ENCODE assay signal across 8 cellular contexts in the genomic region with DNA sequence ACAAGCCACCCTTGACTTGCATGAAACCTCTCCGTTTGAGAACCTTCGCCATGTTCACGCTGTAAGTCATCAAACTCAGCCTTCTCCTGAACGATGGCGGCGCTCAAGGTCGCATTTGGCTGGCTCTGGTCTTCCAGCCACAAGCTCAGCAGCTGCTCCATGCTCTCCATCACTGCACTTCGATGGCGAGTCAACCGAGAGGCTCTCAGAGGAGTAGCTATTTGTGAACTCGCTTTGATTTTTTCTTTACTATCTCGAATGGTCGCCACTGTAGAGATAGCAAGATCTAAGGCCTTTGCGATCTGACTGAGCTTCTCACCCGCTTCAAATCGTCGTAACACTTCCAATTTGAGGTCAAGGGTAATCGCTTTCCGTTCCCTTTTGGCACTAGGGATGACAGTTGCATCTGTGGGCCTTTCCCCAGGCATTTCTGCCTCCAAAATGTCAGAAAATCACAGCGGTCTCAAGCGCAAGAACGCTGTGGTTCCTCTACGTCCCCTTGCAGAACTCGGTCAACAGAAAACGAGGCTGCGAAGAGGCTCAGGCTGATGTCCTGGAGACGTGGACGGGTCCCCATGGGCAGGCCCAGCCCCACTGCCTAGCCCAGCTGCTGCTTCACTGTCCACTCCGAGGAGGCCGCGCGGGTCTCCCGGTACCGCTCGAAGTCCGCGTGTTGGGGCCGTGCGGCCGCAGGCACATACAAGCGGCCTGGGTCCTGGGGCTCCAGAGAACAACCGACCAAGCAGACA.
DNase-seq lines count a peak whose midpoint lies in the region; ATAC-seq and TF ChIP-seq lines count a peak whose summit lies in the region.

No MANE protein-coding gene starts in this region.

- H3K9me2 ChIP-seq in MM.1S (replicated peaks; ENCODE audit: insufficient read depth, low read length), result no peaks in the 10 kb centered on the region

- H3K4me2 ChIP-seq in MM.1S (ENCODE audit: low read depth, low read length), result peak overlapping the region; percentile 68; the same call in 1 of the 2 replicates

- H3K27ac ChIP-seq in MM.1S (ENCODE audit: low read length) (no peak overlapping the region), cingulate gyrus (ENCODE audit: low read depth, low read length) (peak overlapping the region; percentile 90)

- H3K27me3 ChIP-seq in MM.1S (replicated peaks; ENCODE audit: insufficient read depth, low read length), result no peaks in the 10 kb centered on the region
- H3K27me3 ChIP-seq in mucosa of stomach (ENCODE audit: control insufficient read depth, insufficient read depth, low read length), result no peaks in the 10 kb centered on the region

- peak overlapping the region; percentile 83 for H3K4me3 ChIP-seq in MM.1S (ENCODE audit: low read length)
- peak overlapping the region; percentile 91 for H3K4me3 ChIP-seq in mucosa of stomach (ENCODE audit: low read length)

- DNase-seq in MM.1S, result no peak
- no peak for DNase-seq in hepatic stellate cell (ENCODE audit: low spot score)
- no peak for DNase-seq in AG08396 (ENCODE audit: low spot score)
- no peak for DNase-seq in DMS 273 treated with DMSO at 0.1 percent for 48 hours (lab: John Stamatoyannopoulos, UW)

- ATAC-seq in GM19455 (IDR thresholded peaks at IDR 0.05; ENCODE audit: unreplicated experiment), result peak; percentile 3
- no peak for ATAC-seq in GM18511 (IDR thresholded peaks at IDR 0.05; ENCODE audit: unreplicated experiment)

- peak overlapping the region; percentile 81 for H2AFZ ChIP-seq in MM.1S (ENCODE audit: low read length)

- TF ChIP-seq CTCF in MM.1S (IDR thresholded peaks at IDR 0.05; ENCODE audit: low read length), result no peak

- H3K36me3 ChIP-seq in MM.1S (replicated peaks; ENCODE audit: insufficient read depth, low read length), result no peaks in the 10 kb centered on the region
- no peaks in the 10 kb centered on the region for H3K36me3 ChIP-seq in mucosa of stomach (ENCODE audit: control insufficient read depth, insufficient read depth, low read length)

- H3K4me1 ChIP-seq in MM.1S (ENCODE audit: low read length) (peaks cover 4% of the 10 kb centered on the region; the same call in 1 of the 2 replicates), mucosa of stomach (ENCODE audit: control insufficient read depth, insufficient read depth, low read length) (peaks cover 23% of the 10 kb centered on the region)

- H3K9ac ChIP-seq in MM.1S (ENCODE audit: low read length), result peak overlapping the region; percentile 90; the same call in 1 of the 2 replicates
- H3K9ac ChIP-seq in mucosa of stomach (ENCODE audit: low read length), result peak overlapping the region; percentile 87

- no peaks in the 10 kb centered on the region for H4K20me1 ChIP-seq in MM.1S (ENCODE audit: insufficient read depth, low read length)

- H3F3A ChIP-seq in MM.1S (ENCODE audit: insufficient read depth, low read length), result no peaks in the 10 kb centered on the region

- peaks cover 31% of the 10 kb centered on the region for H3K79me2 ChIP-seq in MM.1S (ENCODE audit: low read length)

- H3K9me3 ChIP-seq in MM.1S (replicated peaks; ENCODE audit: insufficient read depth, low read length) (no peaks in the 10 kb centered on the region), mucosa of stomach (ENCODE audit: control insufficient read depth, low read length) (no peaks in the 10 kb centered on the region)
